15 cellular contexts compared by ENCODE assay signal in the genomic region with DNA sequence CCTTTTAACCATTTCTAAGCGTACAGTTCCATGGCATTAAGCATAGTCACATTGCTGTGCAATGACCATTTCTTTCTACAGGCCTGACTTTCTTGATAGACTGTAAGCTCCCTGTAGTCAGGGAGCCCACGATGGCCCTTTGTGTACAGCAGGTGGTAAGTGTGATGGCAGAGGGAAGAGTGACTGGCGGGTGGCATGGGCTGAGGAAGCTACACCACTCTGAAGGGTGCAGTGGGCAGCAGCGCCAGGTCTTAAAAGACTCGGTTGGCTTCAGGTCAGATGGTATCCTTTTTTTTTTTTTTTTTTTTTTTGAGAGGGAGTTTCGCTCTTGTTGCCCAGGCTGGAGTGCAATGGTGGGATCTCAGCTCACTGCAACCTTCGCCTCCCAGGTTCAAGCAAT. TPM values are rescaled to one million over a fixed set of nuclear protein-coding genes. Genes with fewer than 3 reads are reported as not detected.
DNase-seq lines count a peak whose midpoint lies in the region; ATAC-seq and TF ChIP-seq lines count a peak whose summit lies in the region.
"Had no signal": no experiment of that assay in that cellular context is flagged by ENCODE, and none has a peak within 500 bp of the region (broad histone marks: within the 10 kb centered on the region; RNA-seq: fewer than 3 reads in every experiment).

No MANE protein-coding gene starts in this region.

- peak overlapping the region; percentile 9 for H3K4me3 Mint-ChIP-seq in activated naive CD4-positive, alpha-beta T cell treated with anti-CD3 and anti-CD28 coated beads for 36 hours
- peak overlapping the region; percentile 60 to 82 (median 79) for H3K4me3 Mint-ChIP-seq in T-cell
- H3K4me3 Mint-ChIP-seq in effector memory CD8-positive, alpha-beta T cell, result peak overlapping the region; percentile 79 to 82
- H3K4me3 Mint-ChIP-seq in osteocyte (ENCODE audit: unreplicated experiment), result peak overlapping the region; percentile 42

- POLR2A ChIA-PET in T-cell (lab: Charles Lee), result no interaction called here

- no peak for TF ChIP-seq CTCF in osteocyte (IDR thresholded peaks at IDR 0.05)

- CTCF ChIA-PET in activated naive CD4-positive, alpha-beta T cell treated with anti-CD3 and anti-CD28 coated beads for 36 hours (lab: Charles Lee), result interaction anchor here (0.6 to 6.0 kb wide), 3 partner anchors 12 to 354 kb away, joined by 4 to 90 read pairs (median 5); no protein-coding TSS in a partner anchor
- CTCF ChIA-PET in T-cell (lab: Charles Lee), result interaction anchor here (0.6 to 0.7 kb wide), 2 partner anchors 249 to 303 kb away, joined by 3 to 4 read pairs; no protein-coding TSS in a partner anchor

- no peaks in the 10 kb centered on the region for H3K27me3 Mint-ChIP-seq in activated naive CD4-positive, alpha-beta T cell treated with anti-CD3 and anti-CD28 coated beads for 36 hours (ENCODE audit: low read depth)
- no peaks in the 10 kb centered on the region for H3K27me3 Mint-ChIP-seq in T-cell
- H3K27me3 Mint-ChIP-seq in effector memory CD8-positive, alpha-beta T cell, result no peaks in the 10 kb centered on the region
- H3K27me3 Mint-ChIP-seq in osteocyte (ENCODE audit: unreplicated experiment), result no peaks in the 10 kb centered on the region

- H3K4me1 Mint-ChIP-seq in activated naive CD4-positive, alpha-beta T cell treated with anti-CD3 and anti-CD28 coated beads for 36 hours (ENCODE audit: low read depth), result peaks cover 11% of the 10 kb centered on the region
- peaks cover 14 to 25% (median 24%) of the 10 kb centered on the region in 3 donors for H3K4me1 Mint-ChIP-seq in T-cell
- H3K4me1 Mint-ChIP-seq in effector memory CD8-positive, alpha-beta T cell (ENCODE audit: low read depth in 2 of 2), result peaks cover 14 to 22% of the 10 kb centered on the region in 2 donors
- peaks cover 27% of the 10 kb centered on the region for H3K4me1 Mint-ChIP-seq in osteocyte (ENCODE audit: unreplicated experiment)

- H3K27ac Mint-ChIP-seq in activated naive CD4-positive, alpha-beta T cell treated with anti-CD3 and anti-CD28 coated beads for 36 hours, result no peak overlapping the region
- H3K27ac Mint-ChIP-seq in T-cell (no peak overlapping the region), osteocyte (ENCODE audit: unreplicated experiment) (no peak overlapping the region)
- no peak overlapping the region for H3K27ac Mint-ChIP-seq in effector memory CD8-positive, alpha-beta T cell

- no peak for DNase-seq in activated naive CD4-positive, alpha-beta T cell treated with anti-CD3 and anti-CD28 coated beads for 36 hours
- DNase-seq in activated naive CD4-positive, alpha-beta T cell treated with Interleukin-2 at 50 U/mL for 16 hours, result no peak
- DNase-seq in T-cell (no peak), osteocyte (ENCODE audit: extremely low spot score, unreplicated experiment) (no peak), NCI-H82 (lab: John Stamatoyannopoulos, UW) (no peak), AG08396 (ENCODE audit: low spot score) (no peak), NCI-H446 (lab: John Stamatoyannopoulos, UW) (no peak)
- DNase-seq in effector memory CD8-positive, alpha-beta T cell, result no peak
- DNase-seq: activated CD8-positive, alpha-beta memory T cell treated with anti-CD3 and anti-CD28 coated beads, Interleukin-2, amount 50 U/mL, for 48 hours; DND-41; mesendoderm; NK-92 treated with Interleukin-12 subunit alpha and Interleukin-12 subunit beta, amount 100 ng/mL, for 24 hours; SJCRH30; stimulated activated CD4-positive, alpha-beta T cell treated with anti-CD3 and anti-CD28 coated beads, Interleukin-15, amount 100 ng/mL, for 24 hours; testis had no signal

- H3K36me3 Mint-ChIP-seq in activated naive CD4-positive, alpha-beta T cell treated with anti-CD3 and anti-CD28 coated beads for 36 hours (ENCODE audit: low read depth), result peaks cover 1% of the 10 kb centered on the region
- H3K36me3 Mint-ChIP-seq in T-cell, result no peaks in the 10 kb centered on the region
- peaks cover 14% of the 10 kb centered on the region for H3K36me3 Mint-ChIP-seq in effector memory CD8-positive, alpha-beta T cell (ENCODE audit: insufficient read depth)
- H3K36me3 Mint-ChIP-seq in osteocyte (ENCODE audit: unreplicated experiment), result peaks cover 4% of the 10 kb centered on the region

- intact Hi-C loops in activated naive CD4-positive, alpha-beta T cell treated with anti-CD3 and anti-CD28 coated beads for 36 hours (cut with micrococcal nuclease), result no loop called here

- no peak for ATAC-seq in T-cell (replicated peaks in 1 of 4)
- no peak for ATAC-seq in effector memory CD8-positive, alpha-beta T cell (replicated peaks)

- no peaks in the 10 kb centered on the region for H3K9me3 Mint-ChIP-seq in activated naive CD4-positive, alpha-beta T cell treated with anti-CD3 and anti-CD28 coated beads for 36 hours
- no peaks in the 10 kb centered on the region for H3K9me3 Mint-ChIP-seq in T-cell
- H3K9me3 Mint-ChIP-seq in effector memory CD8-positive, alpha-beta T cell, result no peaks in the 10 kb centered on the region
- no peaks in the 10 kb centered on the region for H3K9me3 Mint-ChIP-seq in osteocyte (ENCODE audit: unreplicated experiment)

RNA-seq across cellular contexts. Expression of a gene that starts 1.6 kb away (rescaled TPM):
- total RNA-seq in activated naive CD4-positive, alpha-beta T cell treated with anti-CD3 and anti-CD28 coated beads for 36 hours, result 10 to 100 TPM; 23.0 to 24.3 TPM
- 10 to 100 TPM; 18.7 to 29.9 (median 24.4) TPM for total RNA-seq in T-cell
- 37.6 and 40.2 TPM in 2 replicates for total RNA-seq in osteocyte

RNA-seq across cellular contexts. Expression of a gene that starts 31.5 kb away (rescaled TPM):
- 10 to 100 TPM; 41.2 to 41.4 TPM for total RNA-seq in activated naive CD4-positive, alpha-beta T cell treated with anti-CD3 and anti-CD28 coated beads for 36 hours
- total RNA-seq in T-cell (10 to 100 TPM; 58.9 to 90.6 (median 65.9) TPM), osteocyte (37.0 and 46.0 TPM in 2 replicates)

Comparison
In these comparisons a context has a peak if more than half of its experiments do, and no peak if none do; other contexts are left out.
1. H3K4me3 Mint-ChIP-seq: peak in every context shown above with its lines; median percentile 80 in effector memory CD8-positive, alpha-beta T cell; 79 in T-cell; 42 in osteocyte; 9 in activated naive CD4-positive, alpha-beta T cell treated with anti-CD3 and anti-CD28 coated beads for 36 hours.